Comparison of ENCODE assay signal across 1 cellular context in genomic region chr2:160114721-160115120, GRCh38. TPM values are rescaled to one million over a fixed set of nuclear protein-coding genes. Genes with fewer than 3 reads are reported as not detected.
"Had no signal": no experiment of that assay in that cellular context is flagged by ENCODE, and none has a peak within 500 bp of the region (broad histone marks: within the 10 kb centered on the region; RNA-seq: fewer than 3 reads in every experiment).

No MANE protein-coding gene starts in this region.

RNA-seq across cellular contexts. Expression of gene PLA2R1, which starts 52.3 kb away (rescaled TPM):
- polyA plus RNA-seq: SK-N-SH had no signal
